In genomic region chr22:44807915-44808690, GRCh38 we compare ENCODE assay signal across 14 cellular contexts. TPM values are rescaled to one million over a fixed set of nuclear protein-coding genes. Genes with fewer than 3 reads are reported as not detected.
A peak's percentile ranks its signal among the peaks of the same experiment; 100 is the strongest.
DNase-seq lines count a peak whose midpoint lies in the region; ATAC-seq and TF ChIP-seq lines count a peak whose summit lies in the region.
"Had no signal": no experiment of that assay in that cellular context is flagged by ENCODE, and none has a peak within 500 bp of the region (broad histone marks: within the 10 kb centered on the region; RNA-seq: fewer than 3 reads in every experiment).

No MANE protein-coding gene starts in this region.

- H3K27ac Mint-ChIP-seq in glutamatergic neuron (ENCODE audit: unreplicated experiment): no peak overlapping the region
- H3K27ac Mint-ChIP-seq: brain; CD8-positive, alpha-beta T cell had no signal

- ATAC-seq in PC-3: no peak
- no peak for ATAC-seq in HG03520 (IDR thresholded peaks at IDR 0.05; ENCODE audit: unreplicated experiment)
- ATAC-seq: CD8-positive, alpha-beta T cell; left lung had no signal

- H3K4me1 Mint-ChIP-seq in glutamatergic neuron (ENCODE audit: low read depth, unreplicated experiment): no peaks in the 10 kb centered on the region

- in situ Hi-C loops in ACHN (cut with HindIII; ENCODE audit: low pct_ligation_motif_present, low pct_unique_long_range_greater_than_20kb, low sequenced_read_pairs): no loop called here

- H3K4me3 Mint-ChIP-seq in glutamatergic neuron (ENCODE audit: unreplicated experiment): no peak overlapping the region
- H3K4me3 Mint-ChIP-seq: brain; CD8-positive, alpha-beta T cell had no signal

- no peaks in the 10 kb centered on the region for H3F3A ChIP-seq in PC-3 (ENCODE audit: low read length, unreplicated experiment)

- no peaks in the 10 kb centered on the region for H3K9me3 ChIP-seq in PC-3 (ENCODE audit: low read length)
- H3K9me3 ChIP-seq: left lung, transverse colon had no signal

- H2AFZ ChIP-seq in PC-3 (ENCODE audit: low read length): no peak overlapping the region

- no peaks in the 10 kb centered on the region for H3K27me3 ChIP-seq in PC-3 (ENCODE audit: low read length)
- H3K27me3 ChIP-seq: transverse colon had no signal

- CTCF ChIA-PET in AG04449 (lab: Yijun Ruan, JAX): interaction anchor here (1.1 to 3.1 kb wide), 2 partner anchors 9 to 12 kb away, joined by 3 to 15 read pairs; no protein-coding TSS in a partner anchor
- CTCF ChIA-PET in PC-3 (lab: Charles Lee): no interaction called here

- H3K9ac ChIP-seq in PC-3 (ENCODE audit: low read length): no peak overlapping the region

- POLR2A ChIA-PET in AG04449 (lab: Yijun Ruan, JAX): no interaction called here
- POLR2A ChIA-PET in PC-3 (lab: Charles Lee; ENCODE audit: unreplicated experiment): no interaction called here

- H3K79me2 ChIP-seq in PC-3 (ENCODE audit: low read length): no peaks in the 10 kb centered on the region

- no peaks in the 10 kb centered on the region for H3K9me2 ChIP-seq in PC-3 (replicated peaks; ENCODE audit: low read length)

- no TSS peak for BruUV-seq in PC-3 (replicated peaks; lab: Mats Ljungman, UMichigan)

- no peak overlapping the region for H3K27ac ChIP-seq in PC-3 (ENCODE audit: low read length)
- H3K27ac ChIP-seq: left lung, transverse colon had no signal

- DNase-seq in AG04449 (ENCODE audit: low read depth, low spot score) (no peak), GM12865 (ENCODE audit: low read depth) (no peak), PC-3 (no peak), glutamatergic neuron (peak; percentile 63), NCI-H510A (lab: John Stamatoyannopoulos, UW) (no peak), ACHN (no peak), inferior parietal cortex (ENCODE audit: extremely low spot score) (no peak)
- DNase-seq: CD8-positive, alpha-beta T cell; NCI-H446; occipital lobe; transverse colon had no signal

- H3K4me1 ChIP-seq in PC-3 (ENCODE audit: insufficient read depth, low read length): no peaks in the 10 kb centered on the region
- H3K4me1 ChIP-seq: left lung, transverse colon had no signal

- intact Hi-C loops in PC-3 (cut with micrococcal nuclease): no loop called here

- TF ChIP-seq CTCF in AG04449 (IDR thresholded peaks at IDR 0.05; ENCODE audit: insufficient read depth, low read length, missing control alignments) (peak; percentile 44), GM12865 (IDR thresholded peaks at IDR 0.05; ENCODE audit: insufficient read depth, low read depth, low read length, missing control alignments) (peak; percentile 10), PC-3 (conservative IDR thresholded peaks at IDR 0.05; ENCODE audit: low read depth, low read length) (0 out of 2 replicates have a peak, but pooled peaks have one; percentile 25), glutamatergic neuron (IDR thresholded peaks at IDR 0.05; ENCODE audit: partially characterized antibody, unreplicated experiment) (peak; percentile 39)

- H3K9me3 Mint-ChIP-seq in glutamatergic neuron (ENCODE audit: unreplicated experiment): peaks cover 4% of the 10 kb centered on the region
- H3K9me3 Mint-ChIP-seq: CD8-positive, alpha-beta T cell had no signal

- no peak overlapping the region for H3K4me2 ChIP-seq in PC-3 (ENCODE audit: low read length)

- H3K27me3 Mint-ChIP-seq in glutamatergic neuron (ENCODE audit: unreplicated experiment): peaks cover 2% of the 10 kb centered on the region

- H3K4me3 ChIP-seq in AG04449 (ENCODE audit: low read depth, low read length): no peak overlapping the region
- H3K4me3 ChIP-seq in GM12865 (ENCODE audit: low read depth, low read length): no peak overlapping the region
- H3K4me3 ChIP-seq in PC-3 (ENCODE audit: low read length): no peak overlapping the region
- H3K4me3 ChIP-seq: left lung, transverse colon had no signal

- H4K20me1 ChIP-seq in PC-3 (ENCODE audit: low read length): no peaks in the 10 kb centered on the region

- H3K36me3 Mint-ChIP-seq in glutamatergic neuron (ENCODE audit: unreplicated experiment): no peaks in the 10 kb centered on the region
- H3K36me3 Mint-ChIP-seq: CD8-positive, alpha-beta T cell had no signal

- no peaks in the 10 kb centered on the region for H3K36me3 ChIP-seq in PC-3 (ENCODE audit: low read depth, low read length)
- H3K36me3 ChIP-seq: left lung, transverse colon had no signal

RNA-seq across cellular contexts. Expression of gene ARHGAP8, which starts 55.7 kb away (rescaled TPM):
- 29.4 and 30.9 TPM in 2 replicates for total RNA-seq in PC-3 (2014; rRNA removed)
- 0.59 TPM for total RNA-seq in glutamatergic neuron (ENCODE audit: unreplicated experiment)

Comparison
In these comparisons a context has a peak if more than half of its experiments do, and no peak if none do; other contexts are left out.
1. RNA of gene ARHGAP8, which starts 55.7 kb away (total RNA-seq): 29.4 to 30.9 TPM in PC-3; 0.59 TPM in glutamatergic neuron (single experiment); every median in the first group is over 10 times any median in the second.
2. Peak in every context shown above with its lines, with median percentiles within 50 percentile points of each other: CTCF ChIP-seq.